ENCODE assay signal across 8 cellular contexts in genomic region chr6:42043787-42044475, GRCh38. TPM values are rescaled to one million over a fixed set of nuclear protein-coding genes. Genes with fewer than 3 reads are reported as not detected.
DNase-seq lines count a peak whose midpoint lies in the region; ATAC-seq, FAIRE-seq and TF ChIP-seq lines count a peak whose summit lies in the region.

No MANE protein-coding gene starts in this region.

- H3K27ac ChIP-seq in breast epithelium (peak overlapping the region; percentile 67 to 82), kidney (ENCODE audit: low read depth in 2 of 2, low read length in 2 of 2) (peak overlapping the region in 1 of 2 donors; percentile 0)

- TF ChIP-seq CTCF in GM12801 (IDR thresholded peaks at IDR 0.05; ENCODE audit: extremely low read depth, insufficient read length) (peak; percentile 60), activated B cell treated with CpG ODN at 0.5 μM for 24 hours (IDR thresholded peaks at IDR 0.05) (peak; percentile 69), breast epithelium (IDR thresholded peaks at IDR 0.05) (peak; percentile 94 to 97 (median 97)), kidney (IDR thresholded peaks at IDR 0.05; ENCODE audit: borderline replicate concordance, extremely low read depth, insufficient read depth) (peak; percentile 98)

- H3K27me3 Mint-ChIP-seq in activated B cell treated with CpG ODN at 0.5 μM for 24 hours = no peaks in the 10 kb centered on the region

- FAIRE-seq in kidney (lab: Jason Lieb, UNC) = no peak

- H3K9me3 ChIP-seq in breast epithelium = no peaks in the 10 kb centered on the region
- H3K9me3 ChIP-seq in kidney (ENCODE audit: control insufficient read depth in 1 of 2, low read length in 2 of 2) = no peaks in the 10 kb centered on the region

- peak overlapping the region; percentile 56 for H3K4me3 Mint-ChIP-seq in activated B cell treated with CpG ODN at 0.5 μM for 24 hours

- H3K27ac Mint-ChIP-seq in activated B cell treated with CpG ODN at 0.5 μM for 24 hours = peak overlapping the region; percentile 99

- H3K4me1 ChIP-seq in breast epithelium (peaks cover 6 to 27% of the 10 kb centered on the region in 2 donors), kidney (ENCODE audit: control insufficient read depth in 1 of 2, insufficient read depth in 1 of 2, low read depth in 1 of 2, low read length in 2 of 2) (peaks cover 16 to 33% of the 10 kb centered on the region in 2 donors)

- peaks cover 86% of the 10 kb centered on the region for H3K4me1 Mint-ChIP-seq in activated B cell treated with CpG ODN at 0.5 μM for 24 hours

- POLR2A ChIA-PET in activated B cell treated with CpG ODN at 0.5 μM for 24 hours (lab: Charles Lee) = interaction anchor here (0.6 to 13.9 kb wide), 12 partner anchors 16 to 264 kb away, joined by 3 to 195 read pairs (median 4); partner anchors contain the start of genes BYSL, CCND3, MED20 and PRICKLE4

- peak; percentile 34 for ATAC-seq in HG03108 (IDR thresholded peaks at IDR 0.05; ENCODE audit: unreplicated experiment)
- ATAC-seq in activated B cell treated with CpG ODN at 0.5 μM for 24 hours (ENCODE audit: low read depth) = peak; percentile 44
- ATAC-seq in GM19452 (IDR thresholded peaks at IDR 0.05; ENCODE audit: unreplicated experiment) = no peak

- CTCF ChIA-PET in activated B cell treated with CpG ODN at 0.5 μM for 24 hours (lab: Charles Lee) = interaction anchor here (0.8 to 10.4 kb wide), 24 partner anchors 10 to 504 kb away, joined by 3 to 131 read pairs (median 4); partner anchors contain the start of genes BYSL, CCND3, MED20 and TOMM6

- H3K27me3 ChIP-seq in breast epithelium = no peaks in the 10 kb centered on the region

- intact Hi-C loops in activated B cell treated with CpG ODN at 0.5 μM for 24 hours (cut with micrococcal nuclease) = loop anchor here (1.0 to 10.0 kb wide), 13 partner anchors 19 to 441 kb away; partner anchors contain the start of genes BYSL, MED20, PRICKLE4 and TFEB
- intact Hi-C loops in breast epithelium (cut with DNase I; ENCODE audit: low total_unique reads) = loop anchor here (10.0 kb wide), 1 partner anchor 119 kb away; the partner anchor contains the start of genes BYSL and MED20
- intact Hi-C loops in kidney (cut with DNase I) = loop anchor here (10.0 kb wide), 2 partner anchors 109 to 259 kb away; partner anchors contain the start of genes PRICKLE4 and TOMM6

- DNase-seq in NCI-H226 = peak; percentile 56
- peak; percentile 87 for DNase-seq in activated B cell treated with CpG ODN at 0.5 μM for 24 hours
- DNase-seq in breast epithelium (ENCODE audit: low spot score in 2 of 2) = peak; percentile 80 to 89
- DNase-seq in kidney = peak; percentile 94
- peak; percentile 87 to 91 for DNase-seq in stimulated activated CD4-positive, alpha-beta T cell treated with anti-CD3 and anti-CD28 coated beads, Interleukin-15, amount 100 ng/mL, for 48 hours (ENCODE audit: low read depth in 2 of 2)

- peaks cover 6% of the 10 kb centered on the region for H3K36me3 Mint-ChIP-seq in activated B cell treated with CpG ODN at 0.5 μM for 24 hours (ENCODE audit: low read depth)

- H3K4me3 ChIP-seq in breast epithelium (peak overlapping the region in 2 of 3 donors; percentile 52 to 90), kidney (ENCODE audit: low read length in 2 of 2) (peak overlapping the region; percentile 12 to 21)

- TF ChIP-seq POLR2A in breast epithelium (IDR thresholded peaks at IDR 0.05) = no peak

- no peaks in the 10 kb centered on the region for H3K9me3 Mint-ChIP-seq in activated B cell treated with CpG ODN at 0.5 μM for 24 hours

- no peak overlapping the region for H3K9ac ChIP-seq in kidney (ENCODE audit: low read length in 2 of 2)

- H3K36me3 ChIP-seq in breast epithelium (no peaks in the 10 kb centered on the region), kidney (ENCODE audit: control insufficient read depth in 1 of 2, insufficient read depth in 2 of 2, low read length in 2 of 2) (no peaks in the 10 kb centered on the region)

RNA-seq across cellular contexts. Expression of gene TAF8, which starts 6.4 kb away (rescaled TPM):
- total RNA-seq in activated B cell treated with CpG ODN at 0.5 μM for 24 hours (47.2 and 55.7 TPM in 2 replicates), breast epithelium (10 to 100 TPM; 15.7 to 25.4 (median 21.1) TPM), kidney (32.0 TPM)
- polyA plus RNA-seq in kidney (ENCODE audit: insufficient read depth, low read depth, low replicate concordance) = 16.3 TPM
